ENCODE assay signal across 23 cellular contexts in genomic region chr3:160588023-160588422, GRCh38.
"Had no signal": no experiment of that assay in that cellular context is flagged by ENCODE, and none has a peak within 500 bp of the region (broad histone marks: within the 10 kb centered on the region; RNA-seq: fewer than 3 reads in every experiment).

No MANE protein-coding gene starts in this region.

- FAIRE-seq: HTR-8/SVneo, RCC 7860 had no signal

- H3K9me3 ChIP-seq: MG63, SJSA1 had no signal

- H3K36me3 ChIP-seq: MG63, SJSA1 had no signal

- H3K4me1 ChIP-seq: SJSA1 had no signal

- H3K27me3 ChIP-seq: SJSA1 had no signal

- H3K27ac ChIP-seq: HL-60, SJSA1, SK-N-MC had no signal

- DNase-seq: IMR-90, Karpas-422, KG1, MG63, NCI-H1092, NCI-H1105 treated with DMSO at 0.1 percent for 48 hours, NCI-H1417 treated with DMSO at 0.1 percent for 48 hours, NCI-H146, NCI-H1694 treated with DMSO at 0.1 percent for 48 hours, NCI-H1930, NCI-H2081, NCI-H2107, NCI-H2227 treated with DMSO at 0.1 percent for 48 hours, NCI-H524, NCI-H526 treated with DMSO at 0.1 percent for 48 hours, Right ventricle myocardium superior, RPMI8226, SIG-M5 had no signal

- H3K4me3 ChIP-seq: MG63, SJSA1, SK-N-MC had no signal
